8 cellular contexts compared by ENCODE assay signal in genomic region chr3:183427206-183428139, GRCh38. TPM values are rescaled to one million over a fixed set of nuclear protein-coding genes. Genes with fewer than 3 reads are reported as not detected.
DNase-seq lines count a peak whose midpoint lies in the region; ATAC-seq, FAIRE-seq and TF ChIP-seq lines count a peak whose summit lies in the region.

No MANE protein-coding gene starts in this region.

- no peaks in the 10 kb centered on the region for H3K9me3 ChIP-seq in mammary epithelial cell (replicated peaks; ENCODE audit: insufficient read depth, low read length)

- no peaks in the 10 kb centered on the region for H3K36me3 ChIP-seq in mammary epithelial cell (ENCODE audit: insufficient read depth, low read length)

- CTCF ChIA-PET in mammary epithelial cell (lab: Charles Lee; ENCODE audit: low non-redundant PET) = interaction anchor here (0.6 kb wide), 1 partner anchor 771 kb away, joined by 12 read pairs; no protein-coding TSS in a partner anchor

- peak overlapping the region; percentile 98 for H3K4me2 ChIP-seq in mammary epithelial cell (ENCODE audit: insufficient read depth, low read depth, low read length)

- H3K9me3 Mint-ChIP-seq in IgD-negative memory B cell = no peaks in the 10 kb centered on the region

- no peak overlapping the region for H3K27ac ChIP-seq in mammary epithelial cell (ENCODE audit: insufficient read depth, low read depth, low read length)

- H3K4me3 ChIP-seq in mammary epithelial cell (replicated peaks in 1 of 3; ENCODE audit: insufficient read depth in 1 of 3, low read depth in 2 of 3, low read length in 3 of 3) = peak overlapping the region; percentile 68 to 94 (median 80)

- intact Hi-C loops in mammary epithelial cell (cut with micrococcal nuclease) = loop anchor here (1.0 to 2.0 kb wide), 2 partner anchors 19 to 340 kb away; no protein-coding TSS in a partner anchor

- peak overlapping the region; percentile 98 for H2AFZ ChIP-seq in mammary epithelial cell (ENCODE audit: low read depth, low read length)

- H3K27ac Mint-ChIP-seq in IgD-negative memory B cell = no peak overlapping the region

- no peaks in the 10 kb centered on the region for H3K79me2 ChIP-seq in mammary epithelial cell (ENCODE audit: insufficient read depth, low read length)

- H3K4me3 Mint-ChIP-seq in IgD-negative memory B cell = peak overlapping the region; percentile 42 to 95 (median 78)

- peaks cover 2% of the 10 kb centered on the region for H3K36me3 Mint-ChIP-seq in IgD-negative memory B cell

- BruUV-seq in mammary epithelial cell (replicated peaks; lab: Mats Ljungman, UMichigan) = TSS peak; percentile 36

- no peak overlapping the region for H3K9ac ChIP-seq in mammary epithelial cell (ENCODE audit: insufficient read depth, low read length)

- peaks cover 18% of the 10 kb centered on the region for H3K4me1 ChIP-seq in mammary epithelial cell (ENCODE audit: insufficient read depth, low read length)

- H3K4me1 Mint-ChIP-seq in IgD-negative memory B cell = peaks cover 0 to 8% (median 5%) of the 10 kb centered on the region in 3 donors

- WGBS in mammary epithelial cell (ENCODE audit: low coverage, missing lambda C conversion rate) = 47% methylated on average over 25 of the region's 40 CpGs

- peaks cover 2% of the 10 kb centered on the region for H3K27me3 ChIP-seq in mammary epithelial cell (ENCODE audit: insufficient read depth, low read length)

- H3K27me3 Mint-ChIP-seq in IgD-negative memory B cell = peaks cover 33% of the 10 kb centered on the region

- in situ Hi-C loops in mammary epithelial cell (cut with MboI; ENCODE audit: low sequenced_read_pairs in 2 of 2) = no loop called here

- peak; percentile 11 for DNase-seq in COLO668 (lab: John Stamatoyannopoulos, UW; ENCODE audit: unreplicated experiment)
- no peak for DNase-seq in mammary epithelial cell
- DNase-seq in midbrain (lab: John Stamatoyannopoulos, UW) = peak; percentile 9
- no peak for DNase-seq in GM12892 (ENCODE audit: insufficient read length)
- no peak for DNase-seq in NCI-H1048 (lab: John Stamatoyannopoulos, UW)

- no peaks in the 10 kb centered on the region for H4K20me1 ChIP-seq in mammary epithelial cell (ENCODE audit: insufficient read depth, low read length)

- FAIRE-seq in GM12892 (lab: Jason Lieb, UNC) = no peak

- ATAC-seq in GM21737 (IDR thresholded peaks at IDR 0.05; ENCODE audit: unreplicated experiment) (no peak), HG02885 (IDR thresholded peaks at IDR 0.05; ENCODE audit: poor library complexity, unreplicated experiment) (no peak)

- TF ChIP-seq CTCF in mammary epithelial cell (conservative IDR thresholded peaks at IDR 0.05 in 1 of 2, IDR thresholded peaks at IDR 0.05 in 1 of 2; ENCODE audit: extremely low read depth in 1 of 2, insufficient read depth in 1 of 2, low read depth in 1 of 2, low read length in 2 of 2) = no peak

- dilution Hi-C loops in mammary epithelial cell (cut with HindIII; ENCODE audit: low sequenced_read_pairs) = no loop called here

- no peak for TF ChIP-seq POLR2A in GM12892 (IDR thresholded peaks at IDR 0.05; ENCODE audit: low read depth, low read length)

RNA-seq across cellular contexts. Expression of gene MCF2L2, which starts 0.9 kb away (rescaled TPM):
- polyA plus RNA-seq in IgD-negative memory B cell (0.15 TPM), mammary epithelial cell (0.26 TPM)
- total RNA-seq in mammary epithelial cell = 1 to 10 TPM; 2.0 to 2.7 TPM
- not detected for polyA minus RNA-seq in mammary epithelial cell
- polyA plus RNA-seq in GM12892 (2012; ENCODE audit: missing spikeins) = 0.45 TPM

Comparison
In these comparisons a context has a peak if more than half of its experiments do, and no peak if none do; other contexts are left out.
1. DNase-seq: peak in COLO668 (single experiment) and midbrain (single experiment); none in mammary epithelial cell (single experiment), GM12892 (single experiment) and NCI-H1048 (single experiment).